In the genomic region with DNA sequence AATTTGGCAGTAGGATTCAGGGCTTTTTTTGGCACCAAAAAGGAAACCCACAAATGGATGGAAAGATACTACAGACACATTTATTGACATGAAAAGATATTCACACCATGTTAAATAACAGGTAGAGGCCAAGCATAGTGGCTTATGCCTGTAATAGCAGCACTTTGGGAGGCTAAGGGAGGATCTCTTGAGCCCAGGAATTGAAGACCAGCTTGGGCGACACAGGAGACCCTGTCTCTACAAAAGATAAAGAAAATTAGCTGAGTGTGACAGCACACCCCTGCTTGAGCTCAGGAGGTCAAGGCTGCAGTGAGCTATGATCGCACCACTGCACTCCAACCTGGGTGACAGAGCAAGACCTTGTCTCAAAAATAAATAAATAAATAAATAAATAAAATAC, we compare ENCODE assay signal across 24 cellular contexts.
"Had no signal": no experiment of that assay in that cellular context is flagged by ENCODE, and none has a peak within 500 bp of the region (broad histone marks: within the 10 kb centered on the region; RNA-seq: fewer than 3 reads in every experiment).

No MANE protein-coding gene starts in this region.

- H3K9me3 Mint-ChIP-seq: activated naive CD4-positive, alpha-beta T cell treated with anti-CD3 and anti-CD28 coated beads for 36 hours; activated T-cell treated with anti-CD3 and anti-CD28 coated beads, Interleukin-2, amount 50 U/mL, for 72 hours; brain; T-helper 2 cell treated with Interferon-gamma antibody and Interleukin-4, amounts not matched to agents 5 μg/mL and 100 μg/mL, for 36 hours; type B pancreatic cell had no signal

- H3K4me1 Mint-ChIP-seq: brain had no signal

- H3K27me3 ChIP-seq: heart left ventricle, sigmoid colon, vagina had no signal

- H3K27ac Mint-ChIP-seq: activated naive CD4-positive, alpha-beta T cell treated with anti-CD3 and anti-CD28 coated beads for 36 hours; T-helper 2 cell treated with Interferon-gamma antibody and Interleukin-4, amounts not matched to agents 5 μg/mL and 100 μg/mL, for 36 hours; type B pancreatic cell had no signal

- H3K4me3 ChIP-seq: heart left ventricle, mucosa of descending colon, sigmoid colon, smooth muscle cell, thoracic aorta, vagina had no signal

- H3K27ac ChIP-seq: heart left ventricle, sigmoid colon, thoracic aorta, vagina, WERI-Rb-1 had no signal

- H3K4me2 ChIP-seq: smooth muscle cell had no signal

- FAIRE-seq: endometrium had no signal

- H3K4me3 Mint-ChIP-seq: activated naive CD4-positive, alpha-beta T cell treated with anti-CD3 and anti-CD28 coated beads for 36 hours; activated T-cell treated with anti-CD3 and anti-CD28 coated beads, Interleukin-2, amount 50 U/mL, for 72 hours; brain; T-helper 2 cell treated with Interferon-gamma antibody and Interleukin-4, amounts not matched to agents 5 μg/mL and 100 μg/mL, for 36 hours; type B pancreatic cell had no signal

- DNase-seq: activated CD4-positive, alpha-beta T cell treated with anti-CD3 and anti-CD28 coated beads for 1 hour; activated CD4-positive, alpha-beta T cell treated with anti-CD3 and anti-CD28 coated beads, Interleukin-2, amount 50 U/mL, for 1 hour; activated CD8-positive, alpha-beta memory T cell treated with anti-CD3 and anti-CD28 coated beads for 24 hours; activated effector memory CD4-positive, alpha-beta T cell treated with Interleukin-2 at 50 U/mL for 16 hours; activated naive CD4-positive, alpha-beta T cell treated with anti-CD3 and anti-CD28 coated beads for 36 hours; activated T-cell treated with anti-CD3 and anti-CD28 coated beads, Interleukin-2, amount 50 U/mL, for 72 hours; heart left ventricle; islet precursor cell; left cardiac atrium; mesenchymal stem cell; nucleus accumbens; retina; sigmoid colon; stimulated activated CD4-positive, alpha-beta T cell treated with anti-CD3 and anti-CD28 coated beads, Interleukin-15, amount 100 ng/mL, for 24 hours; stimulated activated naive CD4-positive, alpha-beta T cell; WERI-Rb-1 had no signal

- ATAC-seq: activated T-cell treated with anti-CD3 and anti-CD28 coated beads, Interleukin-2, amount 50 U/mL, for 72 hours; heart left ventricle had no signal

- H3K27me3 Mint-ChIP-seq: brain, type B pancreatic cell had no signal

- H3K9me3 ChIP-seq: heart left ventricle, mucosa of descending colon, sigmoid colon, thoracic aorta, vagina had no signal

- H3K4me1 ChIP-seq: heart left ventricle, sigmoid colon, vagina had no signal
